11 cellular contexts compared by ENCODE assay signal in genomic region chr5:1789838-1790462, GRCh38. TPM values are rescaled to one million over a fixed set of nuclear protein-coding genes. Genes with fewer than 3 reads are reported as not detected.
DNase-seq lines count a peak whose midpoint lies in the region; ATAC-seq and TF ChIP-seq lines count a peak whose summit lies in the region.
"Had no signal": no experiment of that assay in that cellular context is flagged by ENCODE, and none has a peak within 500 bp of the region (broad histone marks: within the 10 kb centered on the region; RNA-seq: fewer than 3 reads in every experiment).

No MANE protein-coding gene starts in this region.

- DNase-seq in AG09309 (ENCODE audit: low read depth) (peak; percentile 20), HFF-Myc (ENCODE audit: extremely low read depth, low read depth) (no peak), iris pigment epithelial cell (ENCODE audit: low read depth) (peak; percentile 91), NCI-H446 treated with DMSO at 0.1 percent for 48 hours (lab: John Stamatoyannopoulos, UW) (no peak), DMS153 (lab: John Stamatoyannopoulos, UW) (no peak), esophagus muscularis mucosa (ENCODE audit: extremely low spot score) (no peak)
- no peak for DNase-seq in activated naive CD8-positive, alpha-beta T cell treated with anti-CD3 and anti-CD28 coated beads, Interleukin-2, amount 50 U/mL, for 24 hours
- DNase-seq: activated B cell treated with CpG ODN at 0.5 μM for 24 hours, NCI-H1694 had no signal

- H3K9me3 ChIP-seq in esophagus muscularis mucosa = no peaks in the 10 kb centered on the region

- TF ChIP-seq POLR2A in esophagus muscularis mucosa (IDR thresholded peaks at IDR 0.05; ENCODE audit: low read depth) = no peak

- no peaks in the 10 kb centered on the region for H3K36me3 ChIP-seq in esophagus muscularis mucosa

- WGBS in esophagus muscularis mucosa = 37% methylated on average over 10 of the region's 10 CpGs

- H3K4me1 Mint-ChIP-seq in activated naive CD8-positive, alpha-beta T cell treated with anti-CD3 and anti-CD28 coated beads, Interleukin-2, amount 50 U/mL, for 24 hours = peaks cover 74% of the 10 kb centered on the region

- intact Hi-C loops in esophagus muscularis mucosa (cut with DNase I) = no loop called here

- TF ChIP-seq EP300 in esophagus muscularis mucosa (IDR thresholded peaks at IDR 0.05) = no peak

- H3K4me3 ChIP-seq in AG09309 (ENCODE audit: control insufficient read depth, low read depth, low read length) (no peak overlapping the region), HFF-Myc (replicated peaks; ENCODE audit: low read depth, low read length) (peak overlapping the region; percentile 14; the same call in 1 of the 2 replicates), esophagus muscularis mucosa (no peak overlapping the region)

- no peaks in the 10 kb centered on the region for H3K36me3 Mint-ChIP-seq in activated naive CD8-positive, alpha-beta T cell treated with anti-CD3 and anti-CD28 coated beads, Interleukin-2, amount 50 U/mL, for 24 hours (ENCODE audit: low read depth)

- H3K27me3 ChIP-seq in esophagus muscularis mucosa = peaks cover 0 to 36% (median 0%) of the 10 kb centered on the region in 4 donors

- H3K27ac Mint-ChIP-seq in activated naive CD8-positive, alpha-beta T cell treated with anti-CD3 and anti-CD28 coated beads, Interleukin-2, amount 50 U/mL, for 24 hours = peak overlapping the region; percentile 60
- H3K27ac Mint-ChIP-seq: activated B cell treated with CpG ODN at 0.5 μM for 24 hours; dendritic cell treated with granulocyte-macrophage colony-stimulating factor and Interleukin-4, amounts not matched to agents 40 ng/mL and 50 ng/mL, for 4 days had no signal

- no peaks in the 10 kb centered on the region for H3K27me3 Mint-ChIP-seq in activated naive CD8-positive, alpha-beta T cell treated with anti-CD3 and anti-CD28 coated beads, Interleukin-2, amount 50 U/mL, for 24 hours

- TF ChIP-seq CTCF in AG09309 (IDR thresholded peaks at IDR 0.05; ENCODE audit: control insufficient read depth, insufficient read depth, low read depth, low read length, missing control alignments) (no peak), HFF-Myc (IDR thresholded peaks at IDR 0.05; ENCODE audit: low read depth, low read length, missing control alignments) (no peak), esophagus muscularis mucosa (IDR thresholded peaks at IDR 0.05) (no peak)

- no peak for ATAC-seq in activated naive CD8-positive, alpha-beta T cell treated with anti-CD3 and anti-CD28 coated beads, Interleukin-2, amount 50 U/mL, for 24 hours
- no peak for ATAC-seq in HG03442 (IDR thresholded peaks at IDR 0.05; ENCODE audit: unreplicated experiment)

- peak overlapping the region; percentile 13 for H3K4me3 Mint-ChIP-seq in activated naive CD8-positive, alpha-beta T cell treated with anti-CD3 and anti-CD28 coated beads, Interleukin-2, amount 50 U/mL, for 24 hours
- H3K4me3 Mint-ChIP-seq: activated B cell treated with CpG ODN at 0.5 μM for 24 hours; dendritic cell treated with granulocyte-macrophage colony-stimulating factor and Interleukin-4, amounts not matched to agents 40 ng/mL and 50 ng/mL, for 4 days had no signal

- H3K27ac ChIP-seq in esophagus muscularis mucosa (replicated peaks in 1 of 4) = no peak overlapping the region

- H3K4me1 ChIP-seq in esophagus muscularis mucosa = peaks cover 0 to 9% (median 4%) of the 10 kb centered on the region in 4 donors

- no peaks in the 10 kb centered on the region for H3K9me3 Mint-ChIP-seq in activated naive CD8-positive, alpha-beta T cell treated with anti-CD3 and anti-CD28 coated beads, Interleukin-2, amount 50 U/mL, for 24 hours
- H3K9me3 Mint-ChIP-seq: activated B cell treated with CpG ODN at 0.5 μM for 24 hours; dendritic cell treated with granulocyte-macrophage colony-stimulating factor and Interleukin-4, amounts not matched to agents 40 ng/mL and 50 ng/mL, for 4 days had no signal

RNA-seq across cellular contexts. Expression of gene MRPL36, which starts 9.7 kb away (rescaled TPM):
- total RNA-seq in esophagus muscularis mucosa = 10 to 100 TPM; 42.6 to 56.1 (median 46.2) TPM

RNA-seq across cellular contexts. Expression of gene NDUFS6, which starts 11.3 kb away (rescaled TPM):
- 10 to 100 TPM; 54.7 to 66.4 (median 55.7) TPM for total RNA-seq in esophagus muscularis mucosa

Comparison
In these comparisons a context has a peak if more than half of its experiments do, and no peak if none do; other contexts are left out.
1. DNase-seq: peak in AG09309 (single experiment) and iris pigment epithelial cell (single experiment); none in HFF-Myc (single experiment), activated naive CD8-positive, alpha-beta T cell treated with anti-CD3 and anti-CD28 coated beads, Interleukin-2, amount 50 U/mL, for 24 hours (single experiment), NCI-H446 treated with DMSO at 0.1 percent for 48 hours (single experiment), DMS153 (single experiment) and esophagus muscularis mucosa (single experiment).